ENCODE assay signal across 24 cellular contexts in the genomic region with DNA sequence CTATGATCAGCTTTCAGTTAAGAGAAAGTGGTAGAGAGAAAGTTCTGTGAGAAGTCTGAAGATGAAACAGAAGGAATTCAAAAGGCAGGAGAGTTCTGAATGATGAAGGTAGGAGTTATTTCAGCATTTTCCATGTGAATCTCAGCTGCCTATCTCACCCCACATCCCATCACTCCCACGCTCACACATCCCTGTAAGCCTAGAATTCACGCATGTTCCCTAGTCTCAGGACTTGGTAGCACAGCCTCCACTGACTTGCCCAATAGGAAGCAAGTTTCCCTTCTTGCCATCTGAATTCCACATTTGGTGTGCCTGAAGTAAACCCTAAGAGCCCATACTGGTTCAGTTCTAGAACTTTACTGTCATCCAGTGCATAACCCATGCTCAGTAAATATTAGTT. TPM values are rescaled to one million over a fixed set of nuclear protein-coding genes. Genes with fewer than 3 reads are reported as not detected.
"Had no signal": no experiment of that assay in that cellular context is flagged by ENCODE, and none has a peak within 500 bp of the region (broad histone marks: within the 10 kb centered on the region; RNA-seq: fewer than 3 reads in every experiment).

No MANE protein-coding gene starts in this region.

- H3K27ac ChIP-seq: coronary artery, dorsolateral prefrontal cortex, esophagus muscularis mucosa, foreskin keratinocyte, gastroesophageal sphincter, heart left ventricle, hepatocyte, left lung, lower lobe of right lung had no signal

- DNase-seq: dermis blood vessel endothelial cell; effector CD4-positive, alpha-beta T cell; effector memory CD4-positive, alpha-beta T cell; foreskin keratinocyte; heart left ventricle; hypothalamus; immature natural killer cell; islet precursor cell; left cardiac atrium; left lung; left ventricle myocardium superior; lower lobe of right lung; mesenchymal stem cell; midbrain; naive thymus-derived CD4-positive, alpha-beta T cell had no signal

- H2AFZ ChIP-seq: hepatocyte had no signal

- H3K4me3 ChIP-seq: coronary artery, dorsolateral prefrontal cortex, esophagus muscularis mucosa, gastroesophageal sphincter, heart left ventricle, hepatocyte, left lung, lower lobe of right lung had no signal

- H3K4me2 ChIP-seq: hepatocyte had no signal

- H3K79me2 ChIP-seq: hepatocyte had no signal

- FAIRE-seq: colon, endothelial cell of umbilical vein, frontal cortex had no signal

- H3K9me3 ChIP-seq: esophagus muscularis mucosa, gastroesophageal sphincter, lower lobe of right lung had no signal

- H3K27me3 ChIP-seq: esophagus muscularis mucosa, foreskin keratinocyte, gastroesophageal sphincter, hepatocyte, left lung had no signal

- H3K4me1 ChIP-seq: heart left ventricle, left lung, lower lobe of right lung had no signal

- H3K36me3 ChIP-seq: esophagus muscularis mucosa, gastroesophageal sphincter, heart left ventricle, left lung, lower lobe of right lung had no signal

RNA-seq across cellular contexts. Expression of gene STYXL2, which starts 56.6 kb away (rescaled TPM):
- polyA plus RNA-seq: endothelial cell of umbilical vein; fibroblast of lung; foreskin keratinocyte; immature natural killer cell; naive thymus-derived CD4-positive, alpha-beta T cell had no signal
